8 cellular contexts compared by ENCODE assay signal in the genomic region with DNA sequence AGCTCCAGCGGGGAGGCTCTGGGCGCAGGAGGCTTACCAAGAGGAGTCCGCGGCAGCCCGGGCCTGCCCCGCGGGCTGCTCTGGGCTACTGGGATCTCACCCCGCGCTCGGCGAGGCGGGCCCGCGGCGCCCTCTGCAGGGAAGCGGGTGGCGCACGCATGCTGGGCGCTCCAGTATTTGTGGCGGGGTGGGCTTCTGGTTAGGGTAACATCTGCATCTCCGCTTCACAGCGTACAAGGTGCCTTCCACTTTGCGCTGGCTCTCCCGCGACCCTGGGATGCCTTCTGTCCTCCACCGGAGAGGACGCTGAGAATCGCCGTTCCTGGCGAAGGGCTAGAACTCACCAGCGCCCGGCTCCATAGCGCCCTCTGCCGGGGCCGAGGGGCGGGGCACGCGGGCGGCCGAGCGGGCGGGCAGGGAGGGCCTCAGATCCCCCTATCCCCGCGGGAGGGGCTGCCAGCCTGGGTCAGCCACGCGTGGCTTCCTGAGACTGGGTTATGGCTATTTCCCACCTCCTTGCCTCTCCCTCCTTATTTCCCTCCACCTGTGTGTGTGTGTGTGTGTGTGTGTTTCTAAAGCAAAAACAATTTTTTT. TPM values are rescaled to one million over a fixed set of nuclear protein-coding genes. Genes with fewer than 3 reads are reported as not detected.
DNase-seq lines count a peak whose midpoint lies in the region; ATAC-seq and TF ChIP-seq lines count a peak whose summit lies in the region.

No MANE protein-coding gene starts in this region.

- no peaks in the 10 kb centered on the region for H3K36me3 ChIP-seq in kidney epithelial cell (ENCODE audit: control insufficient read depth, insufficient read depth, low read length)

- H3K27ac Mint-ChIP-seq in activated B cell treated with CpG ODN at 0.5 μM for 24 hours, result peak overlapping the region; percentile 82

- H3K36me3 Mint-ChIP-seq in activated B cell treated with CpG ODN at 0.5 μM for 24 hours (ENCODE audit: low read depth), result no peaks in the 10 kb centered on the region

- H3K27me3 ChIP-seq in kidney epithelial cell (ENCODE audit: control insufficient read depth, insufficient read depth, low read length), result no peaks in the 10 kb centered on the region

- no peaks in the 10 kb centered on the region for H3K9me3 Mint-ChIP-seq in activated B cell treated with CpG ODN at 0.5 μM for 24 hours

- intact Hi-C loops in activated B cell treated with CpG ODN at 0.5 μM for 24 hours (cut with micrococcal nuclease), result loop anchor here (1.0 to 5.0 kb wide), 13 partner anchors 22 to 690 kb away; partner anchors contain the start of genes CTBS, GNG5, RPF1 and SPATA1

- TF ChIP-seq CTCF in activated B cell treated with CpG ODN at 0.5 μM for 24 hours (IDR thresholded peaks at IDR 0.05) (peak; percentile 99), kidney epithelial cell (IDR thresholded peaks at IDR 0.05; ENCODE audit: insufficient read depth, low read length, poor library complexity, severe bottlenecking) (peak; percentile 74)

- peaks cover 2% of the 10 kb centered on the region for H3K4me1 Mint-ChIP-seq in activated B cell treated with CpG ODN at 0.5 μM for 24 hours

- POLR2A ChIA-PET in activated B cell treated with CpG ODN at 0.5 μM for 24 hours (lab: Charles Lee), result interaction anchor here (0.7 to 2.4 kb wide), 4 partner anchors 47 to 476 kb away, joined by 3 to 16 read pairs (median 10); partner anchors contain the start of genes CTBS, GNG5, PRKACB and SPATA1

- CTCF ChIA-PET in activated B cell treated with CpG ODN at 0.5 μM for 24 hours (lab: Charles Lee), result interaction anchor here (0.8 to 2.7 kb wide), 15 partner anchors 10 to 479 kb away, joined by 3 to 25 read pairs (median 4); partner anchors contain the start of genes CTBS and PRKACB

- DNase-seq in ACHN (peak; percentile 78), NCI-H2171 treated with DMSO at 0.1 percent for 48 hours (lab: John Stamatoyannopoulos, UW) (peak; percentile 53), activated B cell treated with CpG ODN at 0.5 μM for 24 hours (peak; percentile 91), kidney epithelial cell (ENCODE audit: low read depth) (no peak)
- peak; percentile 75 for DNase-seq in central memory CD4-positive, alpha-beta T cell
- DNase-seq in stimulated activated CD4-positive, alpha-beta T cell treated with anti-CD3 and anti-CD28 coated beads, Interleukin-15, amount 100 ng/mL, for 48 hours (ENCODE audit: low read depth in 2 of 2), result peak; percentile 69 to 75

- peak overlapping the region; percentile 95 for H3K4me3 Mint-ChIP-seq in activated B cell treated with CpG ODN at 0.5 μM for 24 hours

- peaks cover 8% of the 10 kb centered on the region for H3K27me3 Mint-ChIP-seq in activated B cell treated with CpG ODN at 0.5 μM for 24 hours

- ATAC-seq in GM18861 (IDR thresholded peaks at IDR 0.05; ENCODE audit: unreplicated experiment), result peak; percentile 91
- ATAC-seq in HG03103 (IDR thresholded peaks at IDR 0.05; ENCODE audit: low read depth, unreplicated experiment), result peak; percentile 90
- peak; percentile 93 for ATAC-seq in activated B cell treated with CpG ODN at 0.5 μM for 24 hours (ENCODE audit: low read depth)

- in situ Hi-C loops in ACHN (cut with HindIII; ENCODE audit: low pct_ligation_motif_present, low pct_unique_long_range_greater_than_20kb, low sequenced_read_pairs), result no loop called here

- peak overlapping the region; percentile 64 for H3K4me3 ChIP-seq in kidney epithelial cell (ENCODE audit: low read depth, low read length)

RNA-seq across cellular contexts. Expression of gene CTBS, which starts 46.6 kb away (rescaled TPM):
- total RNA-seq in activated B cell treated with CpG ODN at 0.5 μM for 24 hours, result 11.8 and 13.2 TPM in 2 replicates
- total RNA-seq in kidney epithelial cell, result 9.3 and 9.5 TPM in 2 replicates
